Comparison of ENCODE assay signal across 11 cellular contexts in the genomic region with DNA sequence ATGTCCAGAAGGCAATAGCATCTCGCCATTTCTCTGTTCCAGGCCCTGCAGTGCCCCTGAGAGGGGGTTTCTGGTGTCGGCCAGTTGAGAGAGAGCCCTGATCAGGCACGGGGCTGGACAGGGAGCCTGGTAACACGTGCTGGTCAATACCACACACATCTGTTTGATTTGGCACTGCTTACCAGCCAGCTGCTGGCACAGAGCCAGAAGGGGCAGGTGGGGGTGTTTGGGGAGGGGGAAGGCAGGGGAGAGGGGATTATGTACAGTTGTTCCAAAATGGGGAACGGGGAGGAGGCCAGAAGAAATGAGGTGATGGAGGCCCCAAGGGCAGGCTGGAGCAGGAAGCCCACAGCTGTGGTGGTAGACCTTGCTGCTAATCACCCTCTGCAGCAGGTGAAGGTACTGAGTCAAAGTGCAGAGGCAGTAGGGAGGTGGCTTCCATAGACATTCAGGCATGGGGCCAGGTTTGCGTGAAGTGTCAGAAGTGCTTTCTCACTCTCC.
DNase-seq lines count a peak whose midpoint lies in the region; ATAC-seq and TF ChIP-seq lines count a peak whose summit lies in the region.
"Had no signal": no experiment of that assay in that cellular context is flagged by ENCODE, and none has a peak within 500 bp of the region (broad histone marks: within the 10 kb centered on the region; RNA-seq: fewer than 3 reads in every experiment).

No MANE protein-coding gene starts in this region.

- in situ Hi-C loops in mammary epithelial cell (cut with MboI; ENCODE audit: low sequenced_read_pairs in 2 of 2), result no loop called here

- no peak overlapping the region for H3K23ac ChIP-seq in trophoblast cell (ENCODE audit: low read length)

- no peaks in the 10 kb centered on the region for H3K79me1 ChIP-seq in trophoblast cell (ENCODE audit: low read length)

- H2BK12ac ChIP-seq in trophoblast cell (ENCODE audit: low read length), result no peak overlapping the region

- TF ChIP-seq RAD21 in SK-N-SH (IDR thresholded peaks at IDR 0.05; ENCODE audit: low read length), result no peak

- H3K4ac ChIP-seq in trophoblast cell (ENCODE audit: low read depth, low read length), result no peak overlapping the region

- H3K36me3 ChIP-seq in SK-N-SH (replicated peaks in 1 of 2; ENCODE audit: control insufficient read depth in 1 of 2, insufficient read depth in 2 of 2, low read length in 1 of 2), result no peaks in the 10 kb centered on the region
- H3K36me3 ChIP-seq in trophoblast cell (ENCODE audit: control insufficient read depth in 1 of 2, insufficient read depth in 2 of 2, low read length in 2 of 2), result no peaks in the 10 kb centered on the region
- no peaks in the 10 kb centered on the region for H3K36me3 ChIP-seq in mammary epithelial cell (ENCODE audit: insufficient read depth, low read length)
- H3K36me3 ChIP-seq: HAP-1 had no signal

- H2AK5ac ChIP-seq in trophoblast cell (ENCODE audit: low read length), result no peak overlapping the region

- peaks cover 3% of the 10 kb centered on the region for H3F3A ChIP-seq in SK-N-SH (replicated peaks; ENCODE audit: insufficient read depth)

- ATAC-seq in SK-N-SH treated with all-trans-retinoic acid at 6 μM for 48 hours (no peak), HG02642 (IDR thresholded peaks at IDR 0.05; ENCODE audit: poor library complexity, unreplicated experiment) (no peak)

- no peaks in the 10 kb centered on the region for H3K27me3 Mint-ChIP-seq in activated T-helper 2 cell treated with anti-CD3 and anti-CD28 coated beads, Interferon-gamma antibody, Interleukin-2, Interleukin-4, amounts not matched to agents 10 μg/mL and 5 μg/mL and 100 μg/mL, durations not matched to agents 14 hours and 24 hours and 36 hours (ENCODE audit: low read depth)

- H2BK5ac ChIP-seq in trophoblast cell (ENCODE audit: low read depth, low read length, poor library complexity), result no peak overlapping the region

- DNase-seq in SK-N-SH (no peak), NCI-H146 (lab: John Stamatoyannopoulos, UW) (peak; percentile 71), trophoblast cell (no peak), cerebellar nuclear complex (lab: John Stamatoyannopoulos, UW) (no peak), mammary epithelial cell (no peak)
- DNase-seq in activated T-helper 2 cell treated with anti-CD3 and anti-CD28 coated beads, Interferon-gamma antibody, Interleukin-2, Interleukin-4, amounts not matched to agents 10 μg/mL and 5 μg/mL and 100 μg/mL, durations not matched to agents 14 hours and 24 hours and 36 hours (ENCODE audit: low spot score), result no peak
- DNase-seq: hippocampal formation had no signal

- no peaks in the 10 kb centered on the region for H3K9me3 Mint-ChIP-seq in activated T-helper 2 cell treated with anti-CD3 and anti-CD28 coated beads, Interferon-gamma antibody, Interleukin-2, Interleukin-4, amounts not matched to agents 10 μg/mL and 5 μg/mL and 100 μg/mL, durations not matched to agents 14 hours and 24 hours and 36 hours

- H3K9me2 ChIP-seq in SK-N-SH, result no peaks in the 10 kb centered on the region

- H3K4me3 Mint-ChIP-seq in activated T-helper 2 cell treated with anti-CD3 and anti-CD28 coated beads, Interferon-gamma antibody, Interleukin-2, Interleukin-4, amounts not matched to agents 10 μg/mL and 5 μg/mL and 100 μg/mL, durations not matched to agents 14 hours and 24 hours and 36 hours (ENCODE audit: low read depth), result peak overlapping the region; percentile 73

- no peak overlapping the region for H3K4me2 ChIP-seq in SK-N-SH
- H3K4me2 ChIP-seq in trophoblast cell (ENCODE audit: low read length), result no peak overlapping the region
- H3K4me2 ChIP-seq in mammary epithelial cell (ENCODE audit: insufficient read depth, low read depth, low read length), result no peak overlapping the region

- H3K27ac ChIP-seq in SK-N-SH (ENCODE audit: low read depth in 2 of 2, low read length in 1 of 2), result no peak overlapping the region
- no peak overlapping the region for H3K27ac ChIP-seq in trophoblast cell (ENCODE audit: low read depth, low read length)
- no peak overlapping the region for H3K27ac ChIP-seq in mammary epithelial cell (ENCODE audit: insufficient read depth, low read depth, low read length)
- H3K27ac ChIP-seq: parathyroid adenoma had no signal

- no peaks in the 10 kb centered on the region for H4K20me1 ChIP-seq in SK-N-SH (ENCODE audit: insufficient read depth)
- no peaks in the 10 kb centered on the region for H4K20me1 ChIP-seq in mammary epithelial cell (ENCODE audit: insufficient read depth, low read length)

- H3K9me3 ChIP-seq in SK-N-SH, result no peaks in the 10 kb centered on the region
- H3K9me3 ChIP-seq in trophoblast cell (ENCODE audit: insufficient read depth, low read depth, low read length), result no peaks in the 10 kb centered on the region
- no peaks in the 10 kb centered on the region for H3K9me3 ChIP-seq in mammary epithelial cell (replicated peaks; ENCODE audit: insufficient read depth, low read length)
- H3K9me3 ChIP-seq: HAP-1 had no signal

- H2BK120ac ChIP-seq in trophoblast cell (ENCODE audit: insufficient read depth, low read length, poor library complexity), result no peak overlapping the region

- peaks cover 4% of the 10 kb centered on the region for H3K36me3 Mint-ChIP-seq in activated T-helper 2 cell treated with anti-CD3 and anti-CD28 coated beads, Interferon-gamma antibody, Interleukin-2, Interleukin-4, amounts not matched to agents 10 μg/mL and 5 μg/mL and 100 μg/mL, durations not matched to agents 14 hours and 24 hours and 36 hours (ENCODE audit: low read depth)

- no peak overlapping the region for H4K91ac ChIP-seq in trophoblast cell (ENCODE audit: low read depth, low read length)

- 44% methylated on average over 6 of the region's 6 CpGs for WGBS in SK-N-SH (ENCODE audit: low lambda C conversion rate)
- WGBS in trophoblast cell (ENCODE audit: extremely low coverage, insufficient coverage, insufficient read length), result no CpG with 5 or more reads among the region's 6 CpGs
- 79% methylated on average over 5 of the region's 6 CpGs for WGBS in mammary epithelial cell (ENCODE audit: low coverage, missing lambda C conversion rate)

- TF ChIP-seq CTCF in SK-N-SH (IDR thresholded peaks at IDR 0.05) (no peak), mammary epithelial cell (conservative IDR thresholded peaks at IDR 0.05 in 1 of 2, IDR thresholded peaks at IDR 0.05 in 1 of 2; ENCODE audit: extremely low read depth in 1 of 2, insufficient read depth in 1 of 2, low read depth in 1 of 2, low read length in 2 of 2) (no peak)

- H2AFZ ChIP-seq in SK-N-SH (ENCODE audit: low read depth) (0 out of 2 replicates have a peak overlapping the region, but pooled peaks have one; percentile 35), trophoblast cell (ENCODE audit: insufficient read depth, low read length, poor library complexity) (peak overlapping the region; percentile 49), mammary epithelial cell (ENCODE audit: low read depth, low read length) (no peak overlapping the region)

- POLR2A ChIA-PET in SK-N-SH (lab: Yijun Ruan, JAX), result no interaction called here

- CTCF ChIA-PET in SK-N-SH (lab: Yijun Ruan, JAX), result no interaction called here
- CTCF ChIA-PET in mammary epithelial cell (lab: Charles Lee; ENCODE audit: low non-redundant PET), result no interaction called here

- peaks cover 0 to 14% of the 10 kb centered on the region in 2 experiments; a peak in 2 of 4 replicates for H3K4me1 ChIP-seq in SK-N-SH (ENCODE audit: control insufficient read depth in 1 of 2, insufficient read depth in 2 of 2, low read depth in 1 of 2, low read length in 1 of 2)
- peaks cover 0 to 2% of the 10 kb centered on the region in 2 experiments for H3K4me1 ChIP-seq in trophoblast cell (ENCODE audit: control insufficient read depth in 1 of 2, insufficient read depth in 2 of 2, low read length in 2 of 2)
- H3K4me1 ChIP-seq in mammary epithelial cell (ENCODE audit: insufficient read depth, low read length), result no peaks in the 10 kb centered on the region
- H3K4me1 ChIP-seq: parathyroid adenoma had no signal

- dilution Hi-C loops in mammary epithelial cell (cut with HindIII; ENCODE audit: low sequenced_read_pairs), result no loop called here

- no peak overlapping the region for H3K18ac ChIP-seq in trophoblast cell (ENCODE audit: low read length)

- H3K4me1 Mint-ChIP-seq in activated T-helper 2 cell treated with anti-CD3 and anti-CD28 coated beads, Interferon-gamma antibody, Interleukin-2, Interleukin-4, amounts not matched to agents 10 μg/mL and 5 μg/mL and 100 μg/mL, durations not matched to agents 14 hours and 24 hours and 36 hours (ENCODE audit: low read depth), result peaks cover 70% of the 10 kb centered on the region

- no peak for TF ChIP-seq EP300 in SK-N-SH (IDR thresholded peaks at IDR 0.05; ENCODE audit: borderline replicate concordance in 1 of 2, low read depth in 1 of 2, low read length in 1 of 2)

- no peak overlapping the region for H3K9ac ChIP-seq in SK-N-SH
- H3K9ac ChIP-seq in trophoblast cell (ENCODE audit: low read length), result no peak overlapping the region
- no peak overlapping the region for H3K9ac ChIP-seq in mammary epithelial cell (ENCODE audit: insufficient read depth, low read length)
- H3K9ac ChIP-seq: parathyroid adenoma had no signal

- no peak overlapping the region for H4K12ac ChIP-seq in trophoblast cell (ENCODE audit: low read depth, low read length)

- H3K79me2 ChIP-seq in SK-N-SH (ENCODE audit: insufficient read depth) (no peaks in the 10 kb centered on the region), trophoblast cell (ENCODE audit: control insufficient read depth, insufficient read depth, low read length, poor library complexity) (no peaks in the 10 kb centered on the region), mammary epithelial cell (ENCODE audit: insufficient read depth, low read length) (no peaks in the 10 kb centered on the region)
- H3K79me2 ChIP-seq: parathyroid adenoma had no signal

- no peak overlapping the region for H3K14ac ChIP-seq in trophoblast cell (ENCODE audit: low read length)

- no TSS peak for BruUV-seq in mammary epithelial cell (replicated peaks; lab: Mats Ljungman, UMichigan)

- intact Hi-C loops in activated T-helper 2 cell treated with anti-CD3 and anti-CD28 coated beads, Interferon-gamma antibody, Interleukin-2, Interleukin-4, amounts not matched to agents 10 μg/mL and 5 μg/mL and 100 μg/mL, durations not matched to agents 14 hours and 24 hours and 36 hours (cut with micrococcal nuclease), result no loop called here
- intact Hi-C loops in mammary epithelial cell (cut with micrococcal nuclease), result no loop called here

- no peak overlapping the region for H3K4me3 ChIP-seq in SK-N-SH (ENCODE audit: low read depth in 2 of 2, low read length in 1 of 2)
- H3K4me3 ChIP-seq in trophoblast cell (ENCODE audit: low read depth, low read length), result no peak overlapping the region
- no peak overlapping the region for H3K4me3 ChIP-seq in mammary epithelial cell (replicated peaks in 1 of 3; ENCODE audit: insufficient read depth in 1 of 3, low read depth in 2 of 3, low read length in 3 of 3)
- H3K4me3 ChIP-seq: HAP-1 had no signal

- peak overlapping the region; percentile 90 for H3K27ac Mint-ChIP-seq in activated T-helper 2 cell treated with anti-CD3 and anti-CD28 coated beads, Interferon-gamma antibody, Interleukin-2, Interleukin-4, amounts not matched to agents 10 μg/mL and 5 μg/mL and 100 μg/mL, durations not matched to agents 14 hours and 24 hours and 36 hours

- no peaks in the 10 kb centered on the region for H3K27me3 ChIP-seq in SK-N-SH (ENCODE audit: insufficient read depth)
- no peaks in the 10 kb centered on the region for H3K27me3 ChIP-seq in trophoblast cell (ENCODE audit: insufficient read depth, low read length)
- no peaks in the 10 kb centered on the region for H3K27me3 ChIP-seq in mammary epithelial cell (ENCODE audit: insufficient read depth, low read length)

- H4K8ac ChIP-seq in trophoblast cell (ENCODE audit: low read depth, low read length), result no peak overlapping the region
